30 cellular contexts compared by ENCODE assay signal in the genomic region with DNA sequence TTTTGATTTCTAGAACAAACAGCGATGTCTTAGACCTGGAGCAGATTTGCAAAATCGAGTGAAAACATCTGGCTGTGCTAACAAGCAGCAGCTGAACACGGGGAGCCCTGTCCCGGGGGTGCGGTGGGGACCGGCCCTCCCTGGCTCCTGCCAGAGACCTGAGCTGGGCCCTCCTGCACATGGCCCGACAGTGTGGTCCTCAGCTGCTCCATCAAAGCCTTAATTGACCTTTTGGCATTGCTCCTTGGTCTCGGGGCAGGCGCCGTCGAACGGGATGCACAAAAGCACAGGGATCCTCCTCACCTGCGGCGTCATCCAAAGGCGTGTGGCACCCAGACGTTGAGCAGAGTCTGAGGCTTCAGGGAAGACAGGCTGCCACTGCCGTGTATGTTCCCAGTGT.
"Had no signal": no experiment of that assay in that cellular context is flagged by ENCODE, and none has a peak within 500 bp of the region (broad histone marks: within the 10 kb centered on the region; RNA-seq: fewer than 3 reads in every experiment).

No MANE protein-coding gene starts in this region.

- FAIRE-seq: astrocyte, colon had no signal

- H3K9me3 ChIP-seq: esophagus muscularis mucosa, gastrocnemius medialis, heart left ventricle had no signal

- H3K27me3 Mint-ChIP-seq: activated CD4-positive, alpha-beta T cell treated with anti-CD3 and anti-CD28 coated beads for 36 hours; activated CD4-positive, alpha-beta T cell treated with anti-CD3 and anti-CD28 coated beads, Interleukin-2, amount 10 ng/mL, durations not matched to agents 24 days and 14 days; activated CD8-positive, alpha-beta memory T cell treated with anti-CD3 and anti-CD28 coated beads, Interleukin-2, amount 10 ng/mL, durations not matched to agents 7 days and 5 days; activated naive CD4-positive, alpha-beta T cell treated with anti-CD3 and anti-CD28 coated beads, Interleukin-2, amount 10 ng/mL, durations not matched to agents 7 days and 5 days; activated naive CD8-positive, alpha-beta T cell treated with anti-CD3 and anti-CD28 coated beads, Interleukin-2, amount 10 ng/mL, durations not matched to agents 7 days and 5 days; effector memory CD8-positive, alpha-beta T cell had no signal

- DNase-seq: activated CD4-positive, alpha-beta memory T cell treated with anti-CD3 and anti-CD28 coated beads for 36 hours; activated CD4-positive, alpha-beta T cell treated with anti-CD3 and anti-CD28 coated beads for 36 hours; activated CD4-positive, alpha-beta T cell treated with anti-CD3 and anti-CD28 coated beads, Interleukin-2, amount 10 ng/mL, durations not matched to agents 24 days and 14 days; activated CD4-positive, CD25-positive, alpha-beta regulatory T cell; activated CD4-positive, CD25-positive, alpha-beta regulatory T cell treated with anti-CD3 and anti-CD28 coated beads, Interleukin-2, amount 50 U/mL, for 72 hours; activated CD8-positive, alpha-beta memory T cell treated with anti-CD3 and anti-CD28 coated beads, Interleukin-2, amount 10 ng/mL, durations not matched to agents 7 days and 5 days; activated CD8-positive, alpha-beta memory T cell treated with anti-CD3 and anti-CD28 coated beads, Interleukin-2, amount 50 U/mL, for 4 hours; activated CD8-positive, alpha-beta T cell treated with anti-CD3 and anti-CD28 coated beads, Interleukin-2, amount 10 ng/mL, durations not matched to agents 7 days and 5 days; activated gamma-delta T cell; activated naive CD4-positive, alpha-beta T cell; activated naive CD4-positive, alpha-beta T cell treated with anti-CD3 and anti-CD28 coated beads, Interleukin-2, amount 10 ng/mL, durations not matched to agents 7 days and 5 days; activated naive CD8-positive, alpha-beta T cell treated with anti-CD3 and anti-CD28 coated beads, Interleukin-2, amount 10 ng/mL, durations not matched to agents 7 days and 5 days; activated T-cell treated with anti-CD3 and anti-CD28 coated beads, Interleukin-2, amount 50 U/mL, for 1 hour; activated T-cell treated with anti-CD3 and anti-CD28 coated beads, Interleukin-2, amount 50 U/mL, for 48 hours; caudate nucleus; cortex of kidney; dermis blood vessel endothelial cell; effector CD4-positive, alpha-beta T cell; effector memory CD8-positive, alpha-beta T cell; erythroblast; foreskin keratinocyte; gastrocnemius medialis; glutamatergic neuron; heart left ventricle; T-helper 2 cell had no signal

- H3K27me3 ChIP-seq: foreskin keratinocyte had no signal

- H3K4me1 ChIP-seq: foreskin keratinocyte, gastrocnemius medialis had no signal

- H3K27ac Mint-ChIP-seq: activated CD4-positive, alpha-beta memory T cell treated with anti-CD3 and anti-CD28 coated beads for 36 hours; activated CD4-positive, alpha-beta T cell treated with anti-CD3 and anti-CD28 coated beads for 36 hours; activated CD4-positive, alpha-beta T cell treated with anti-CD3 and anti-CD28 coated beads, Interleukin-2, amount 10 ng/mL, durations not matched to agents 24 days and 14 days; activated CD8-positive, alpha-beta memory T cell treated with anti-CD3 and anti-CD28 coated beads, Interleukin-2, amount 10 ng/mL, durations not matched to agents 7 days and 5 days; activated CD8-positive, alpha-beta T cell treated with anti-CD3 and anti-CD28 coated beads, Interleukin-2, amount 10 ng/mL, durations not matched to agents 7 days and 5 days; activated naive CD4-positive, alpha-beta T cell treated with anti-CD3 and anti-CD28 coated beads, Interleukin-2, amount 10 ng/mL, durations not matched to agents 7 days and 5 days; activated naive CD4-positive, alpha-beta T cell treated with anti-CD3 and anti-CD28 coated beads, Interleukin-2, amount 50 U/mL, for 72 hours; activated naive CD8-positive, alpha-beta T cell treated with anti-CD3 and anti-CD28 coated beads, Interleukin-2, amount 10 ng/mL, durations not matched to agents 7 days and 5 days; activated T-helper 1 cell treated with anti-CD3 and anti-CD28 coated beads, Interleukin-12 subunit alpha, Interleukin-12 subunit beta, Interleukin-2, Interleukin-4 antibody, amounts not matched to agents 30 ng/mL and 10 ng/mL and 1 ng/mL, durations not matched to agents 14 hours and 24 hours and 36 hours; effector memory CD8-positive, alpha-beta T cell had no signal

- H3K36me3 Mint-ChIP-seq: activated CD4-positive, alpha-beta memory T cell treated with anti-CD3 and anti-CD28 coated beads for 36 hours; activated CD8-positive, alpha-beta memory T cell treated with anti-CD3 and anti-CD28 coated beads, Interleukin-2, amount 10 ng/mL, durations not matched to agents 7 days and 5 days; activated naive CD4-positive, alpha-beta T cell treated with anti-CD3 and anti-CD28 coated beads, Interleukin-2, amount 10 ng/mL, durations not matched to agents 7 days and 5 days; activated naive CD4-positive, alpha-beta T cell treated with anti-CD3 and anti-CD28 coated beads, Interleukin-2, amount 50 U/mL, for 72 hours; activated naive CD8-positive, alpha-beta T cell treated with anti-CD3 and anti-CD28 coated beads, Interleukin-2, amount 10 ng/mL, durations not matched to agents 7 days and 5 days had no signal

- H3K4me1 Mint-ChIP-seq: activated CD4-positive, alpha-beta T cell treated with anti-CD3 and anti-CD28 coated beads for 36 hours; activated CD4-positive, alpha-beta T cell treated with anti-CD3 and anti-CD28 coated beads, Interleukin-2, amount 10 ng/mL, durations not matched to agents 24 days and 14 days; activated CD8-positive, alpha-beta memory T cell treated with anti-CD3 and anti-CD28 coated beads, Interleukin-2, amount 10 ng/mL, durations not matched to agents 7 days and 5 days; activated naive CD4-positive, alpha-beta T cell treated with anti-CD3 and anti-CD28 coated beads, Interleukin-2, amount 10 ng/mL, durations not matched to agents 7 days and 5 days; activated naive CD8-positive, alpha-beta T cell treated with anti-CD3 and anti-CD28 coated beads, Interleukin-2, amount 10 ng/mL, durations not matched to agents 7 days and 5 days had no signal

- H3K4me3 Mint-ChIP-seq: activated CD4-positive, alpha-beta memory T cell treated with anti-CD3 and anti-CD28 coated beads for 36 hours; activated CD4-positive, alpha-beta T cell treated with anti-CD3 and anti-CD28 coated beads for 36 hours; activated CD4-positive, alpha-beta T cell treated with anti-CD3 and anti-CD28 coated beads, Interleukin-2, amount 10 ng/mL, durations not matched to agents 24 days and 14 days; activated CD8-positive, alpha-beta memory T cell treated with anti-CD3 and anti-CD28 coated beads, Interleukin-2, amount 10 ng/mL, durations not matched to agents 7 days and 5 days; activated CD8-positive, alpha-beta T cell treated with anti-CD3 and anti-CD28 coated beads, Interleukin-2, amount 10 ng/mL, durations not matched to agents 7 days and 5 days; activated naive CD4-positive, alpha-beta T cell treated with anti-CD3 and anti-CD28 coated beads, Interleukin-2, amount 10 ng/mL, durations not matched to agents 7 days and 5 days; activated naive CD8-positive, alpha-beta T cell treated with anti-CD3 and anti-CD28 coated beads, Interleukin-2, amount 10 ng/mL, durations not matched to agents 7 days and 5 days; activated T-helper 1 cell treated with anti-CD3 and anti-CD28 coated beads, Interleukin-12 subunit alpha, Interleukin-12 subunit beta, Interleukin-2, Interleukin-4 antibody, amounts not matched to agents 30 ng/mL and 10 ng/mL and 1 ng/mL, durations not matched to agents 14 hours and 24 hours and 36 hours; effector memory CD8-positive, alpha-beta T cell had no signal

- H3K4me3 ChIP-seq: esophagus muscularis mucosa, gastrocnemius medialis, heart left ventricle had no signal

- H3K9me3 Mint-ChIP-seq: activated CD4-positive, alpha-beta T cell treated with anti-CD3 and anti-CD28 coated beads, Interleukin-2, amount 10 ng/mL, durations not matched to agents 24 days and 14 days; activated naive CD4-positive, alpha-beta T cell treated with anti-CD3 and anti-CD28 coated beads, Interleukin-2, amount 50 U/mL, for 72 hours; activated T-helper 1 cell treated with anti-CD3 and anti-CD28 coated beads, Interleukin-12 subunit alpha, Interleukin-12 subunit beta, Interleukin-2, Interleukin-4 antibody, amounts not matched to agents 30 ng/mL and 10 ng/mL and 1 ng/mL, durations not matched to agents 14 hours and 24 hours and 36 hours had no signal

- H3K36me3 ChIP-seq: esophagus muscularis mucosa, gastrocnemius medialis, heart left ventricle had no signal

- H3K27ac ChIP-seq: esophagus muscularis mucosa, foreskin keratinocyte, gastrocnemius medialis, heart left ventricle had no signal
